ENCODE assay signal across 2 cellular contexts in genomic region chr3:133783762-133784161, GRCh38.
TF ChIP-seq lines count a peak whose summit lies in the region.

No MANE protein-coding gene starts in this region.

TF ChIP-seq in WTC11, 78 proteins besides CTCF, POLR2A, EP300 and RAD21:
- TF ChIP-seq ATF2 (CRISPR knock-in tag; IDR thresholded peaks at IDR 0.05; ENCODE audit: borderline replicate concordance, low read depth) (no peak), ATF3 (CRISPR knock-in tag; conservative IDR thresholded peaks at IDR 0.05) (no peak), USF2 (CRISPR knock-in tag; IDR thresholded peaks at IDR 0.05) (no peak), HMGXB4 (CRISPR knock-in tag; IDR thresholded peaks at IDR 0.05) (no peak)

TF ChIP-seq in HepG2, 621 proteins besides CTCF, POLR2A, EP300 and RAD21:
- no peak for TF ChIP-seq ZNF878 (CRISPR knock-in tag; IDR thresholded peaks at IDR 0.05)
- TF ChIP-seq AGO2 (optimal IDR thresholded peaks at IDR 0.05; ENCODE audit: low read depth, low read length), result peak; percentile 92
- peak; percentile 67 for TF ChIP-seq AGO1 (IDR thresholded peaks at IDR 0.05; ENCODE audit: low read depth, low read length, poor library complexity, severe bottlenecking)
- no peak for TF ChIP-seq NFE2L2 (IDR thresholded peaks at IDR 0.05; ENCODE audit: low read length)
- TF ChIP-seq HHEX (CRISPR knock-in tag; IDR thresholded peaks at IDR 0.05), result no peak
- TF ChIP-seq ZBTB33 (CRISPR knock-in tag; IDR thresholded peaks at IDR 0.05), result peak; percentile 62
- TF ChIP-seq ZNF614 (CRISPR knock-in tag; IDR thresholded peaks at IDR 0.05; ENCODE audit: borderline replicate concordance), result no peak
- TF ChIP-seq FIP1L1 (IDR thresholded peaks at IDR 0.05; ENCODE audit: borderline replicate concordance, insufficient read depth, low read depth, low read length), result 0 out of 2 replicates have a peak, but pooled peaks have one; percentile 29
